ENCODE assay signal across 25 cellular contexts in genomic region chr3:29745237-29745870, GRCh38.
DNase-seq lines count a peak whose midpoint lies in the region; ATAC-seq, FAIRE-seq and TF ChIP-seq lines count a peak whose summit lies in the region.
"Had no signal": no experiment of that assay in that cellular context is flagged by ENCODE, and none has a peak within 500 bp of the region (broad histone marks: within the 10 kb centered on the region; RNA-seq: fewer than 3 reads in every experiment).

No MANE protein-coding gene starts in this region.

- peaks cover 35% of the 10 kb centered on the region for H3K4me1 Mint-ChIP-seq in nephron
- H3K4me1 Mint-ChIP-seq in MCF 10A (ENCODE audit: insufficient read depth, unreplicated experiment), result peaks cover 19% of the 10 kb centered on the region
- H3K4me1 Mint-ChIP-seq: B cell; CD8-positive, alpha-beta memory T cell had no signal

- H2AFZ ChIP-seq in endothelial cell of umbilical vein (ENCODE audit: low read depth, low read length), result no peak overlapping the region
- H2AFZ ChIP-seq: PC-9 had no signal

- H3K27ac Mint-ChIP-seq in nephron (peak overlapping the region; percentile 14 to 76 (median 58)), MCF 10A (ENCODE audit: low read depth, unreplicated experiment) (no peak overlapping the region)
- H3K27ac Mint-ChIP-seq: B cell; CD14-positive monocyte; CD8-positive, alpha-beta memory T cell; HFFc6 had no signal

- no peak for TF ChIP-seq POLR2A in endothelial cell of umbilical vein (IDR thresholded peaks at IDR 0.05; ENCODE audit: low read depth, low read length)

- TF ChIP-seq CTCF in endothelial cell of umbilical vein (IDR thresholded peaks at IDR 0.05; ENCODE audit: extremely low read depth in 1 of 2, insufficient read depth in 1 of 2, low read depth in 1 of 2, low read length in 2 of 2) (no peak), nephron (IDR thresholded peaks at IDR 0.05; ENCODE audit: unreplicated experiment in 3 of 3) (no peak), MCF 10A (IDR thresholded peaks at IDR 0.05; ENCODE audit: unreplicated experiment) (no peak)

- no peak overlapping the region for H3K9ac ChIP-seq in endothelial cell of umbilical vein (replicated peaks; ENCODE audit: extremely low read depth, insufficient read depth, low read length)

- H3K27ac ChIP-seq in endothelial cell of umbilical vein (ENCODE audit: insufficient read depth, low read depth, low read length), result no peak overlapping the region
- H3K27ac ChIP-seq: A549, PC-9, SJSA1 had no signal

- no peaks in the 10 kb centered on the region for H3K36me3 ChIP-seq in endothelial cell of umbilical vein (ENCODE audit: control insufficient read depth in 2 of 2, extremely low read depth in 1 of 2, insufficient read depth in 2 of 2, low read length in 2 of 2)

- in situ Hi-C loops in ACHN (cut with HindIII; ENCODE audit: low pct_ligation_motif_present, low pct_unique_long_range_greater_than_20kb, low sequenced_read_pairs), result no loop called here

- no peaks in the 10 kb centered on the region for H3K9me1 ChIP-seq in endothelial cell of umbilical vein (replicated peaks; ENCODE audit: control insufficient read depth, extremely low read depth, insufficient read depth, low read length)

- H3K4me3 ChIP-seq in endothelial cell of umbilical vein (replicated peaks in 1 of 3; ENCODE audit: insufficient read depth in 1 of 3, low read depth in 1 of 3, low read length in 3 of 3), result no peak overlapping the region
- H3K4me3 ChIP-seq: A549, PC-9, SJSA1 had no signal

- no peaks in the 10 kb centered on the region for H3K79me2 ChIP-seq in endothelial cell of umbilical vein (ENCODE audit: control insufficient read depth, insufficient read depth, low read length)

- H3K27me3 Mint-ChIP-seq in nephron (ENCODE audit: low read depth) (no peaks in the 10 kb centered on the region), MCF 10A (ENCODE audit: insufficient read depth, unreplicated experiment) (no peaks in the 10 kb centered on the region)
- H3K27me3 Mint-ChIP-seq: B cell; CD8-positive, alpha-beta memory T cell had no signal

- ATAC-seq in GM21447 (IDR thresholded peaks at IDR 0.05; ENCODE audit: unreplicated experiment), result no peak
- ATAC-seq: A549 had no signal

- H3K9me3 ChIP-seq in endothelial cell of umbilical vein (replicated peaks; ENCODE audit: control insufficient read depth, insufficient read depth, low read length), result no peaks in the 10 kb centered on the region
- H3K9me3 ChIP-seq: A549, SJSA1 had no signal

- H3K9me3 Mint-ChIP-seq in nephron (no peaks in the 10 kb centered on the region), MCF 10A (ENCODE audit: unreplicated experiment) (no peaks in the 10 kb centered on the region)
- H3K9me3 Mint-ChIP-seq: HFFc6 had no signal

- no peak overlapping the region for H3K4me2 ChIP-seq in endothelial cell of umbilical vein (ENCODE audit: insufficient read depth, low read length)
- H3K4me2 ChIP-seq: A549, PC-9 had no signal

- H3K36me3 Mint-ChIP-seq in nephron (ENCODE audit: low read depth), result no peaks in the 10 kb centered on the region
- H3K36me3 Mint-ChIP-seq in MCF 10A (ENCODE audit: insufficient read depth, unreplicated experiment), result peaks cover 14% of the 10 kb centered on the region
- H3K36me3 Mint-ChIP-seq: CD14-positive monocyte; CD8-positive, alpha-beta memory T cell had no signal

- peaks cover 8% of the 10 kb centered on the region for H3K4me1 ChIP-seq in endothelial cell of umbilical vein (ENCODE audit: control insufficient read depth, extremely low read depth, insufficient read depth, low read length)
- H3K4me1 ChIP-seq: A549 had no signal

- dilution Hi-C loops in endothelial cell of umbilical vein (cut with MboI; ENCODE audit: extremely low pct_ligation_motif_present, low sequenced_read_pairs), result no loop called here

- no peaks in the 10 kb centered on the region for H3K27me3 ChIP-seq in endothelial cell of umbilical vein (ENCODE audit: control insufficient read depth in 2 of 2, insufficient read depth in 2 of 2, low read length in 2 of 2)
- H3K27me3 ChIP-seq: SJSA1 had no signal

- BruUV-seq in endothelial cell of umbilical vein (replicated peaks; lab: Mats Ljungman, UMichigan) (no TSS peak), MCF 10A (replicated peaks; lab: Mats Ljungman, UMichigan) (no TSS peak)

- DNase-seq in RPMI7951 (ENCODE audit: low read depth) (peak; percentile 28), endothelial cell of umbilical vein (ENCODE audit: low read depth, low spot score) (peak; percentile 17), ACHN (no peak), MCF 10A (ENCODE audit: unreplicated experiment) (no peak)
- no peak for DNase-seq in activated CD4-positive, alpha-beta T cell treated with anti-CD3 and anti-CD28 coated beads, Interleukin-2, amount 50 U/mL, for 4 hours
- DNase-seq: CD8-positive, alpha-beta memory T cell; DMS153; H7; HFFc6; KG1; MM.1S; NCI-H2029; NCI-H446 treated with DMSO at 0.1 percent for 48 hours; NCI-H526 treated with DMSO at 0.1 percent for 48 hours; PC-9; Right ventricle myocardium superior; RPMI8226 had no signal

- H3K4me3 Mint-ChIP-seq in nephron (no peak overlapping the region), MCF 10A (ENCODE audit: unreplicated experiment) (no peak overlapping the region)
- H3K4me3 Mint-ChIP-seq: B cell; CD14-positive monocyte; CD8-positive, alpha-beta memory T cell; HFFc6 had no signal

- no peaks in the 10 kb centered on the region for H4K20me1 ChIP-seq in endothelial cell of umbilical vein (replicated peaks; ENCODE audit: control insufficient read depth, extremely low read depth, insufficient read depth, low read length)

- CTCF ChIA-PET in endothelial cell of umbilical vein (lab: Charles Lee) (no interaction called here), MCF 10A (lab: Yijun Ruan, JAX) (interaction anchor here (1.6 kb wide), 1 partner anchor 9 kb away, joined by 3 read pairs; no protein-coding TSS in a partner anchor)

- POLR2A ChIA-PET in endothelial cell of umbilical vein (lab: Charles Lee) (interaction anchor here (0.7 kb wide), 1 partner anchor 8 kb away, joined by 3 read pairs; no protein-coding TSS in a partner anchor), MCF 10A (lab: Yijun Ruan, JAX) (interaction anchor here (2.7 kb wide), 1 partner anchor 11 kb away, joined by 10 read pairs; no protein-coding TSS in a partner anchor)

- intact Hi-C loops in endothelial cell of umbilical vein (cut with micrococcal nuclease), result no loop called here
- intact Hi-C loops in MCF 10A (cut with micrococcal nuclease), result no loop called here

- FAIRE-seq in endothelial cell of umbilical vein (lab: Jason Lieb, UNC), result no peak
- FAIRE-seq: A549, GM18507, HTR-8/SVneo had no signal

TF ChIP-seq in endothelial cell of umbilical vein, 7 proteins besides CTCF, POLR2A, EP300 and RAD21:
- TF ChIP-seq FOS (IDR thresholded peaks at IDR 0.05; ENCODE audit: borderline replicate concordance, insufficient read depth, low read length) (no peak), GATA2 (IDR thresholded peaks at IDR 0.05; ENCODE audit: insufficient read depth, insufficient read length, low read depth, low read length) (no peak), POLR2AphosphoS5 (IDR thresholded peaks at IDR 0.05; ENCODE audit: insufficient read depth, low read depth, low read length) (no peak), EZH2 (IDR thresholded peaks at IDR 0.05; ENCODE audit: borderline replicate concordance, low read depth, low read length, severe bottlenecking) (no peak), JUN (IDR thresholded peaks at IDR 0.05; ENCODE audit: borderline replicate concordance, insufficient read depth, insufficient read length, low read depth) (no peak), MAX (IDR thresholded peaks at IDR 0.05; ENCODE audit: insufficient read depth, insufficient read length) (no peak), MYC (IDR thresholded peaks at IDR 0.05; ENCODE audit: low read depth, low read length) (no peak)

Comparison
In these comparisons a context has a peak if more than half of its experiments do, and no peak if none do; other contexts are left out.
1. DNase-seq: peak in RPMI7951 (single experiment) and endothelial cell of umbilical vein (single experiment); none in activated CD4-positive, alpha-beta T cell treated with anti-CD3 and anti-CD28 coated beads, Interleukin-2, amount 50 U/mL, for 4 hours (0 of 2), ACHN (single experiment) and MCF 10A (single experiment).